2 cellular contexts compared by ENCODE assay signal in the genomic region with DNA sequence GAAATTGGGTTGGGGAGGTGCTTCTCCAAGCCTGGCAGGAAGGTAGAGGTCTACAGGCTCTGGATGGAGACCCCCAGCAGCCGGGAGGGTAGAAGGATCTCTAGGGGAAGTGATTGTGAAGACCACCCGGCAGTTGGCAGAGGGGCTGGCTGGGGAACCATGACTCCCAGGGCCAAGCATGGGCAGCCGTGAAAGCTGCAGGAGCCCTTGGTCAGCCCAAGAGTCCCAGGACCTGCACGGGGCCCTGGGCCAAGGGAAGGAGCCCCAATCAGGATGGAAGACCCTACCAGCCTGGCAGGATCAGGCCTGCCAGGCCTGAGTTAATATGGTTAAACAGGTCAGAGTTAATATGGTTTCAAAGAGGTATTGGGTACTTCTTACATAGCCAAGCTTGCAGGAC.
TF ChIP-seq lines count a peak whose summit lies in the region.

No MANE protein-coding gene starts in this region.

TF ChIP-seq in H1, 55 proteins besides CTCF, POLR2A, EP300 and RAD21 (continued from another document):
- TF ChIP-seq, protein P1, sequence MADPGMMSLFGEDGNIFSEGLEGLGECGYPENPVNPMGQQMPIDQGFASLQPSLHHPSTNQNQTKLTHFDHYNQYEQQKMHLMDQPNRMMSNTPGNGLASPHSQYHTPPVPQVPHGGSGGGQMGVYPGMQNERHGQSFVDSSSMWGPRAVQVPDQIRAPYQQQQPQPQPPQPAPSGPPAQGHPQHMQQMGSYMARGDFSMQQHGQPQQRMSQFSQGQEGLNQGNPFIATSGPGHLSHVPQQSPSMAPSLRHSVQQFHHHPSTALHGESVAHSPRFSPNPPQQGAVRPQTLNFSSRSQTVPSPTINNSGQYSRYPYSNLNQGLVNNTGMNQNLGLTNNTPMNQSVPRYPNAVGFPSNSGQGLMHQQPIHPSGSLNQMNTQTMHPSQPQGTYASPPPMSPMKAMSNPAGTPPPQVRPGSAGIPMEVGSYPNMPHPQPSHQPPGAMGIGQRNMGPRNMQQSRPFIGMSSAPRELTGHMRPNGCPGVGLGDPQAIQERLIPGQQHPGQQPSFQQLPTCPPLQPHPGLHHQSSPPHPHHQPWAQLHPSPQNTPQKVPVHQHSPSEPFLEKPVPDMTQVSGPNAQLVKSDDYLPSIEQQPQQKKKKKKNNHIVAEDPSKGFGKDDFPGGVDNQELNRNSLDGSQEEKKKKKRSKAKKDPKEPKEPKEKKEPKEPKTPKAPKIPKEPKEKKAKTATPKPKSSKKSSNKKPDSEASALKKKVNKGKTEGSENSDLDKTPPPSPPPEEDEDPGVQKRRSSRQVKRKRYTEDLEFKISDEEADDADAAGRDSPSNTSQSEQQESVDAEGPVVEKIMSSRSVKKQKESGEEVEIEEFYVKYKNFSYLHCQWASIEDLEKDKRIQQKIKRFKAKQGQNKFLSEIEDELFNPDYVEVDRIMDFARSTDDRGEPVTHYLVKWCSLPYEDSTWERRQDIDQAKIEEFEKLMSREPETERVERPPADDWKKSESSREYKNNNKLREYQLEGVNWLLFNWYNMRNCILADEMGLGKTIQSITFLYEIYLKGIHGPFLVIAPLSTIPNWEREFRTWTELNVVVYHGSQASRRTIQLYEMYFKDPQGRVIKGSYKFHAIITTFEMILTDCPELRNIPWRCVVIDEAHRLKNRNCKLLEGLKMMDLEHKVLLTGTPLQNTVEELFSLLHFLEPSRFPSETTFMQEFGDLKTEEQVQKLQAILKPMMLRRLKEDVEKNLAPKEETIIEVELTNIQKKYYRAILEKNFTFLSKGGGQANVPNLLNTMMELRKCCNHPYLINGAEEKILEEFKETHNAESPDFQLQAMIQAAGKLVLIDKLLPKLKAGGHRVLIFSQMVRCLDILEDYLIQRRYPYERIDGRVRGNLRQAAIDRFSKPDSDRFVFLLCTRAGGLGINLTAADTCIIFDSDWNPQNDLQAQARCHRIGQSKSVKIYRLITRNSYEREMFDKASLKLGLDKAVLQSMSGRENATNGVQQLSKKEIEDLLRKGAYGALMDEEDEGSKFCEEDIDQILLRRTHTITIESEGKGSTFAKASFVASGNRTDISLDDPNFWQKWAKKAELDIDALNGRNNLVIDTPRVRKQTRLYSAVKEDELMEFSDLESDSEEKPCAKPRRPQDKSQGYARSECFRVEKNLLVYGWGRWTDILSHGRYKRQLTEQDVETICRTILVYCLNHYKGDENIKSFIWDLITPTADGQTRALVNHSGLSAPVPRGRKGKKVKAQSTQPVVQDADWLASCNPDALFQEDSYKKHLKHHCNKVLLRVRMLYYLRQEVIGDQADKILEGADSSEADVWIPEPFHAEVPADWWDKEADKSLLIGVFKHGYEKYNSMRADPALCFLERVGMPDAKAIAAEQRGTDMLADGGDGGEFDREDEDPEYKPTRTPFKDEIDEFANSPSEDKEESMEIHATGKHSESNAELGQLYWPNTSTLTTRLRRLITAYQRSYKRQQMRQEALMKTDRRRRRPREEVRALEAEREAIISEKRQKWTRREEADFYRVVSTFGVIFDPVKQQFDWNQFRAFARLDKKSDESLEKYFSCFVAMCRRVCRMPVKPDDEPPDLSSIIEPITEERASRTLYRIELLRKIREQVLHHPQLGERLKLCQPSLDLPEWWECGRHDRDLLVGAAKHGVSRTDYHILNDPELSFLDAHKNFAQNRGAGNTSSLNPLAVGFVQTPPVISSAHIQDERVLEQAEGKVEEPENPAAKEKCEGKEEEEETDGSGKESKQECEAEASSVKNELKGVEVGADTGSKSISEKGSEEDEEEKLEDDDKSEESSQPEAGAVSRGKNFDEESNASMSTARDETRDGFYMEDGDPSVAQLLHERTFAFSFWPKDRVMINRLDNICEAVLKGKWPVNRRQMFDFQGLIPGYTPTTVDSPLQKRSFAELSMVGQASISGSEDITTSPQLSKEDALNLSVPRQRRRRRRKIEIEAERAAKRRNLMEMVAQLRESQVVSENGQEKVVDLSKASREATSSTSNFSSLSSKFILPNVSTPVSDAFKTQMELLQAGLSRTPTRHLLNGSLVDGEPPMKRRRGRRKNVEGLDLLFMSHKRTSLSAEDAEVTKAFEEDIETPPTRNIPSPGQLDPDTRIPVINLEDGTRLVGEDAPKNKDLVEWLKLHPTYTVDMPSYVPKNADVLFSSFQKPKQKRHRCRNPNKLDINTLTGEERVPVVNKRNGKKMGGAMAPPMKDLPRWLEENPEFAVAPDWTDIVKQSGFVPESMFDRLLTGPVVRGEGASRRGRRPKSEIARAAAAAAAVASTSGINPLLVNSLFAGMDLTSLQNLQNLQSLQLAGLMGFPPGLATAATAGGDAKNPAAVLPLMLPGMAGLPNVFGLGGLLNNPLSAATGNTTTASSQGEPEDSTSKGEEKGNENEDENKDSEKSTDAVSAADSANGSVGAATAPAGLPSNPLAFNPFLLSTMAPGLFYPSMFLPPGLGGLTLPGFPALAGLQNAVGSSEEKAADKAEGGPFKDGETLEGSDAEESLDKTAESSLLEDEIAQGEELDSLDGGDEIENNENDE (IDR thresholded peaks at IDR 0.05; ENCODE audit: insufficient replicate concordance, low read length), result no peak
- TF ChIP-seq SP1 (IDR thresholded peaks at IDR 0.05; ENCODE audit: low read depth, low read length), result no peak
- no peak for TF ChIP-seq SAP30 (IDR thresholded peaks at IDR 0.05; ENCODE audit: insufficient read depth, insufficient replicate concordance, low read length)
- TF ChIP-seq CTBP2 (IDR thresholded peaks at IDR 0.05; ENCODE audit: borderline replicate concordance, insufficient read depth, insufficient read length, low read length), result no peak
- TF ChIP-seq JUN (IDR thresholded peaks at IDR 0.05; ENCODE audit: low read depth, low read length), result no peak
- TF ChIP-seq ASH2L (IDR thresholded peaks at IDR 0.05; ENCODE audit: low read length), result no peak
- TF ChIP-seq MAFK (IDR thresholded peaks at IDR 0.05; ENCODE audit: low read depth, low read length), result no peak
- TF ChIP-seq, protein P2, sequence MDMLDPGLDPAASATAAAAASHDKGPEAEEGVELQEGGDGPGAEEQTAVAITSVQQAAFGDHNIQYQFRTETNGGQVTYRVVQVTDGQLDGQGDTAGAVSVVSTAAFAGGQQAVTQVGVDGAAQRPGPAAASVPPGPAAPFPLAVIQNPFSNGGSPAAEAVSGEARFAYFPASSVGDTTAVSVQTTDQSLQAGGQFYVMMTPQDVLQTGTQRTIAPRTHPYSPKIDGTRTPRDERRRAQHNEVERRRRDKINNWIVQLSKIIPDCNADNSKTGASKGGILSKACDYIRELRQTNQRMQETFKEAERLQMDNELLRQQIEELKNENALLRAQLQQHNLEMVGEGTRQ (IDR thresholded peaks at IDR 0.05; ENCODE audit: low read length), result no peak
- TF ChIP-seq GABPA (IDR thresholded peaks at IDR 0.05; ENCODE audit: borderline replicate concordance, insufficient read depth, low read length), result no peak

TF ChIP-seq in SK-N-SH treated with all-trans-retinoic acid at 6 μM for 48 hours, 23 proteins besides CTCF, POLR2A, EP300 and RAD21 (continued from another document):
- TF ChIP-seq, protein P3, sequence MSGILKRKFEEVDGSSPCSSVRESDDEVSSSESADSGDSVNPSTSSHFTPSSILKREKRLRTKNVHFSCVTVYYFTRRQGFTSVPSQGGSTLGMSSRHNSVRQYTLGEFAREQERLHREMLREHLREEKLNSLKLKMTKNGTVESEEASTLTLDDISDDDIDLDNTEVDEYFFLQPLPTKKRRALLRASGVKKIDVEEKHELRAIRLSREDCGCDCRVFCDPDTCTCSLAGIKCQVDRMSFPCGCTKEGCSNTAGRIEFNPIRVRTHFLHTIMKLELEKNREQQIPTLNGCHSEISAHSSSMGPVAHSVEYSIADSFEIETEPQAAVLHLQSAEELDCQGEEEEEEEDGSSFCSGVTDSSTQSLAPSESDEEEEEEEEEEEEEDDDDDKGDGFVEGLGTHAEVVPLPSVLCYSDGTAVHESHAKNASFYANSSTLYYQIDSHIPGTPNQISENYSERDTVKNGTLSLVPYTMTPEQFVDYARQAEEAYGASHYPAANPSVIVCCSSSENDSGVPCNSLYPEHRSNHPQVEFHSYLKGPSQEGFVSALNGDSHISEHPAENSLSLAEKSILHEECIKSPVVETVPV (CRISPR knock-in tag; IDR thresholded peaks at IDR 0.05), result no peak
- TF ChIP-seq TCF4 (CRISPR knock-in tag; IDR thresholded peaks at IDR 0.05; ENCODE audit: borderline replicate concordance), result no peak
- TF ChIP-seq GLIS3 (CRISPR knock-in tag; IDR thresholded peaks at IDR 0.05), result no peak
- no peak for TF ChIP-seq PPARA (CRISPR knock-in tag; IDR thresholded peaks at IDR 0.05; ENCODE audit: borderline replicate concordance)
- TF ChIP-seq ISL1 (CRISPR knock-in tag; IDR thresholded peaks at IDR 0.05), result no peak
- TF ChIP-seq ZNF70 (CRISPR knock-in tag; IDR thresholded peaks at IDR 0.05), result no peak
- TF ChIP-seq, protein P4, sequence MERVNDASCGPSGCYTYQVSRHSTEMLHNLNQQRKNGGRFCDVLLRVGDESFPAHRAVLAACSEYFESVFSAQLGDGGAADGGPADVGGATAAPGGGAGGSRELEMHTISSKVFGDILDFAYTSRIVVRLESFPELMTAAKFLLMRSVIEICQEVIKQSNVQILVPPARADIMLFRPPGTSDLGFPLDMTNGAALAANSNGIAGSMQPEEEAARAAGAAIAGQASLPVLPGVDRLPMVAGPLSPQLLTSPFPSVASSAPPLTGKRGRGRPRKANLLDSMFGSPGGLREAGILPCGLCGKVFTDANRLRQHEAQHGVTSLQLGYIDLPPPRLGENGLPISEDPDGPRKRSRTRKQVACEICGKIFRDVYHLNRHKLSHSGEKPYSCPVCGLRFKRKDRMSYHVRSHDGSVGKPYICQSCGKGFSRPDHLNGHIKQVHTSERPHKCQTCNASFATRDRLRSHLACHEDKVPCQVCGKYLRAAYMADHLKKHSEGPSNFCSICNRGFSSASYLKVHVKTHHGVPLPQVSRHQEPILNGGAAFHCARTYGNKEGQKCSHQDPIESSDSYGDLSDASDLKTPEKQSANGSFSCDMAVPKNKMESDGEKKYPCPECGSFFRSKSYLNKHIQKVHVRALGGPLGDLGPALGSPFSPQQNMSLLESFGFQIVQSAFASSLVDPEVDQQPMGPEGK (CRISPR knock-in tag; IDR thresholded peaks at IDR 0.05; ENCODE audit: borderline replicate concordance), result no peak
- TF ChIP-seq BACH2 (CRISPR knock-in tag; IDR thresholded peaks at IDR 0.05; ENCODE audit: borderline replicate concordance), result no peak
- no peak for TF ChIP-seq ZNF565 (CRISPR knock-in tag; conservative IDR thresholded peaks at IDR 0.05; ENCODE audit: low read depth)
- TF ChIP-seq, protein P5, sequence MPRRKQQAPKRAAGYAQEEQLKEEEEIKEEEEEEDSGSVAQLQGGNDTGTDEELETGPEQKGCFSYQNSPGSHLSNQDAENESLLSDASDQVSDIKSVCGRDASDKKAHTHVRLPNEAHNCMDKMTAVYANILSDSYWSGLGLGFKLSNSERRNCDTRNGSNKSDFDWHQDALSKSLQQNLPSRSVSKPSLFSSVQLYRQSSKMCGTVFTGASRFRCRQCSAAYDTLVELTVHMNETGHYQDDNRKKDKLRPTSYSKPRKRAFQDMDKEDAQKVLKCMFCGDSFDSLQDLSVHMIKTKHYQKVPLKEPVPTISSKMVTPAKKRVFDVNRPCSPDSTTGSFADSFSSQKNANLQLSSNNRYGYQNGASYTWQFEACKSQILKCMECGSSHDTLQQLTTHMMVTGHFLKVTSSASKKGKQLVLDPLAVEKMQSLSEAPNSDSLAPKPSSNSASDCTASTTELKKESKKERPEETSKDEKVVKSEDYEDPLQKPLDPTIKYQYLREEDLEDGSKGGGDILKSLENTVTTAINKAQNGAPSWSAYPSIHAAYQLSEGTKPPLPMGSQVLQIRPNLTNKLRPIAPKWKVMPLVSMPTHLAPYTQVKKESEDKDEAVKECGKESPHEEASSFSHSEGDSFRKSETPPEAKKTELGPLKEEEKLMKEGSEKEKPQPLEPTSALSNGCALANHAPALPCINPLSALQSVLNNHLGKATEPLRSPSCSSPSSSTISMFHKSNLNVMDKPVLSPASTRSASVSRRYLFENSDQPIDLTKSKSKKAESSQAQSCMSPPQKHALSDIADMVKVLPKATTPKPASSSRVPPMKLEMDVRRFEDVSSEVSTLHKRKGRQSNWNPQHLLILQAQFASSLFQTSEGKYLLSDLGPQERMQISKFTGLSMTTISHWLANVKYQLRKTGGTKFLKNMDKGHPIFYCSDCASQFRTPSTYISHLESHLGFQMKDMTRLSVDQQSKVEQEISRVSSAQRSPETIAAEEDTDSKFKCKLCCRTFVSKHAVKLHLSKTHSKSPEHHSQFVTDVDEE (CRISPR knock-in tag; IDR thresholded peaks at IDR 0.05), result no peak
- TF ChIP-seq ZNF8 (CRISPR knock-in tag; IDR thresholded peaks at IDR 0.05), result no peak
- no peak for TF ChIP-seq SNAI2 (CRISPR knock-in tag; IDR thresholded peaks at IDR 0.05)
- TF ChIP-seq ZC3H10 (CRISPR knock-in tag; IDR thresholded peaks at IDR 0.05), result no peak
- TF ChIP-seq, protein P6, sequence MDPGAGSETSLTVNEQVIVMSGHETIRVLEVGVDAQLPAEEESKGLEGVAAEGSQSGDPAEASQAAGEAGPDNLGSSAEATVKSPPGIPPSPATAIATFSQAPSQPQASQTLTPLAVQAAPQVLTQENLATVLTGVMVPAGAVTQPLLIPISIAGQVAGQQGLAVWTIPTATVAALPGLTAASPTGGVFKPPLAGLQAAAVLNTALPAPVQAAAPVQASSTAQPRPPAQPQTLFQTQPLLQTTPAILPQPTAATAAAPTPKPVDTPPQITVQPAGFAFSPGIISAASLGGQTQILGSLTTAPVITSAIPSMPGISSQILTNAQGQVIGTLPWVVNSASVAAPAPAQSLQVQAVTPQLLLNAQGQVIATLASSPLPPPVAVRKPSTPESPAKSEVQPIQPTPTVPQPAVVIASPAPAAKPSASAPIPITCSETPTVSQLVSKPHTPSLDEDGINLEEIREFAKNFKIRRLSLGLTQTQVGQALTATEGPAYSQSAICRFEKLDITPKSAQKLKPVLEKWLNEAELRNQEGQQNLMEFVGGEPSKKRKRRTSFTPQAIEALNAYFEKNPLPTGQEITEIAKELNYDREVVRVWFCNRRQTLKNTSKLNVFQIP (CRISPR knock-in tag; IDR thresholded peaks at IDR 0.05; ENCODE audit: borderline replicate concordance, low read depth), result no peak
- no peak for TF ChIP-seq ZFP30 (CRISPR knock-in tag; IDR thresholded peaks at IDR 0.05)
